ENCODE assay signal across 20 cellular contexts in the genomic region with DNA sequence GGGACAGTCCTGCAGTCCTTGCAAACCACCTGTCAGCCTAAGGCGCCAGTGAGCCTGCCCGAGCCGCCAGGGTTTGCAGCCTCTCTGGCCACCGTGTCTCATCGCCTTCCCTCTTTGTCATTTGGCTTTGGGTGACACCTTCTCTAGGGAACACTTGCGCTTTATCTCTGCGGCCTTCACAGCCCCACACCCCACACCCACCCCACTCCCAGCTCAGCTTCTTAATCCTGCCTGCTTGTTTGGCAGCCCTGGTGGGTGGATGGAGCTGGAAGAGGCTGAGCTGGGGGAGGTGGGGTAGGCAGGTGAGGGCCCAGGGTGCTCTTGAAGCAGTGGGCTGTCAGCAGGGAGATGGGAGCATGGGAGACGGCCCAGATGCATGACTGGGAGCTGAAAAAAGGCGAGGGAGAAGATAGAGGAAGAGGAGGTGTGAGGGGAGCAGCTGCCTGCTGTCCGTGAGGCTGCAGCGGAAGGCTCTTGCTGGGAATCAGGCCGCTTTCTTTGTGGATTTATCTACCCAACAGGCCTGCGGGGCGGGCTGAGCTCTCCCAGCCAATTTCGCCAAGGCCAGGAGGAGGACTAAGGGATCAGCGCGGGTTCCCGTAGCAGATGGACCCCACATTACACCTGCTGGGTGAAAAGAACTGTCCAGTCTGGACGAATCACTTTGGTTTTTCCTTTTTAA.
DNase-seq lines count a peak whose midpoint lies in the region; ATAC-seq and TF ChIP-seq lines count a peak whose summit lies in the region.
"Had no signal": no experiment of that assay in that cellular context is flagged by ENCODE, and none has a peak within 500 bp of the region (broad histone marks: within the 10 kb centered on the region; RNA-seq: fewer than 3 reads in every experiment).

No MANE protein-coding gene starts in this region.

- no peak for ATAC-seq in HG03378 (IDR thresholded peaks at IDR 0.05; ENCODE audit: unreplicated experiment)
- no peak for ATAC-seq in activated CD8-positive, alpha-beta T cell treated with anti-CD3 and anti-CD28 coated beads, Interleukin-2, amount 10 ng/mL, durations not matched to agents 7 days and 5 days
- ATAC-seq: activated naive CD8-positive, alpha-beta T cell treated with anti-CD3 and anti-CD28 coated beads, Interleukin-2, amount 50 U/mL, for 24 hours; HCT116 had no signal

- H3K27ac Mint-ChIP-seq in chondrocyte (ENCODE audit: unreplicated experiment), result no peak overlapping the region
- no peak overlapping the region for H3K27ac Mint-ChIP-seq in activated CD8-positive, alpha-beta T cell treated with anti-CD3 and anti-CD28 coated beads, Interleukin-2, amount 10 ng/mL, durations not matched to agents 7 days and 5 days
- H3K27ac Mint-ChIP-seq: activated CD4-positive, alpha-beta memory T cell treated with anti-CD3 and anti-CD28 coated beads for 36 hours; activated naive CD8-positive, alpha-beta T cell treated with anti-CD3 and anti-CD28 coated beads, Interleukin-2, amount 50 U/mL, for 24 hours; T-helper 2 cell treated with Interferon-gamma antibody and Interleukin-4, amounts not matched to agents 5 μg/mL and 100 μg/mL, for 36 hours had no signal

- DNase-seq in H7 (peak; percentile 43), esophagus squamous epithelium (lab: John Stamatoyannopoulos, UW) (no peak), kidney tubule cell (ENCODE audit: low spot score) (peak; percentile 15), putamen (ENCODE audit: low spot score) (peak; percentile 34), GM23248 (no peak), chondrocyte (ENCODE audit: low spot score) (no peak)
- no peak for DNase-seq in activated CD8-positive, alpha-beta T cell treated with anti-CD3 and anti-CD28 coated beads, Interleukin-2, amount 10 ng/mL, durations not matched to agents 7 days and 5 days
- DNase-seq: activated CD4-positive, alpha-beta memory T cell treated with anti-CD3 and anti-CD28 coated beads for 36 hours; activated effector memory CD4-positive, alpha-beta T cell treated with Interleukin-2 at 50 U/mL for 16 hours; activated naive CD8-positive, alpha-beta T cell treated with anti-CD3 and anti-CD28 coated beads, Interleukin-2, amount 50 U/mL, for 24 hours; NCI-H2227 treated with DMSO at 0.1 percent for 48 hours; NCI-H748 treated with DMSO at 0.1 percent for 48 hours; occipital lobe; stimulated activated CD8-positive, alpha-beta memory T cell treated with anti-CD3 and anti-CD28 coated beads, Interleukin-4, amount 100 ng/mL, for 48 hours had no signal

- H3F3A ChIP-seq in GM23248 (ENCODE audit: insufficient read depth), result no peaks in the 10 kb centered on the region

- H3K27me3 Mint-ChIP-seq in chondrocyte (ENCODE audit: low read depth), result peaks cover 2% of the 10 kb centered on the region
- peaks cover 13% of the 10 kb centered on the region for H3K27me3 Mint-ChIP-seq in activated CD8-positive, alpha-beta T cell treated with anti-CD3 and anti-CD28 coated beads, Interleukin-2, amount 10 ng/mL, durations not matched to agents 7 days and 5 days (ENCODE audit: low read depth)
- H3K27me3 Mint-ChIP-seq: activated naive CD8-positive, alpha-beta T cell treated with anti-CD3 and anti-CD28 coated beads, Interleukin-2, amount 50 U/mL, for 24 hours had no signal

- H3K9me2 ChIP-seq in GM23248 (ENCODE audit: insufficient read depth), result no peaks in the 10 kb centered on the region

- in situ Hi-C loops in GM23248 (cut with MboI), result no loop called here

- 66 to 86% methylated on average over 18 to 19 of the region's 19 CpGs for WGBS in esophagus squamous epithelium, 2 donors
- WGBS in GM23248 (ENCODE audit: low coverage in 1 of 2, low lambda C conversion rate in 2 of 2, missing lambda C conversion rate in 2 of 2), 2 experiments, result 60 to 64% methylated on average over 17 to 19 of the region's 19 CpGs

- no peaks in the 10 kb centered on the region for H3K4me1 Mint-ChIP-seq in chondrocyte (ENCODE audit: low read depth)
- no peaks in the 10 kb centered on the region for H3K4me1 Mint-ChIP-seq in activated CD8-positive, alpha-beta T cell treated with anti-CD3 and anti-CD28 coated beads, Interleukin-2, amount 10 ng/mL, durations not matched to agents 7 days and 5 days (ENCODE audit: low read depth)
- H3K4me1 Mint-ChIP-seq: activated naive CD8-positive, alpha-beta T cell treated with anti-CD3 and anti-CD28 coated beads, Interleukin-2, amount 50 U/mL, for 24 hours had no signal

- POLR2A ChIA-PET in activated CD8-positive, alpha-beta T cell treated with anti-CD3 and anti-CD28 coated beads, Interleukin-2, amount 10 ng/mL, durations not matched to agents 7 days and 5 days (lab: Charles Lee), result no interaction called here

- H3K4me2 ChIP-seq in GM23248 (ENCODE audit: unreplicated experiment), result no peak overlapping the region
- H3K4me2 ChIP-seq: hepatocyte had no signal

- H3K4me3 ChIP-seq in H7 (ENCODE audit: insufficient read depth, low read depth, low read length) (no peak overlapping the region), esophagus squamous epithelium (no peak overlapping the region), GM23248 (no peak overlapping the region)
- H3K4me3 ChIP-seq: hepatocyte, K562, vagina had no signal

- CTCF ChIA-PET in activated CD8-positive, alpha-beta T cell treated with anti-CD3 and anti-CD28 coated beads, Interleukin-2, amount 10 ng/mL, durations not matched to agents 7 days and 5 days (lab: Charles Lee), result no interaction called here

- no peaks in the 10 kb centered on the region for H3K79me2 ChIP-seq in GM23248 (ENCODE audit: insufficient read depth)
- H3K79me2 ChIP-seq: hepatocyte had no signal

- no peaks in the 10 kb centered on the region for H3K36me3 ChIP-seq in H7 (replicated peaks; ENCODE audit: control insufficient read depth, insufficient read depth, low read length)
- no peaks in the 10 kb centered on the region for H3K36me3 ChIP-seq in esophagus squamous epithelium
- H3K36me3 ChIP-seq in GM23248 (ENCODE audit: low read depth), result no peaks in the 10 kb centered on the region
- H3K36me3 ChIP-seq: vagina had no signal

- intact Hi-C loops in esophagus squamous epithelium (cut with DNase I), result no loop called here

- H3K9me3 Mint-ChIP-seq in chondrocyte (ENCODE audit: low read depth), result peaks cover 2% of the 10 kb centered on the region
- H3K9me3 Mint-ChIP-seq in activated CD8-positive, alpha-beta T cell treated with anti-CD3 and anti-CD28 coated beads, Interleukin-2, amount 10 ng/mL, durations not matched to agents 7 days and 5 days (ENCODE audit: insufficient read depth), result no peaks in the 10 kb centered on the region
- H3K9me3 Mint-ChIP-seq: activated CD4-positive, alpha-beta memory T cell treated with anti-CD3 and anti-CD28 coated beads for 36 hours; activated naive CD8-positive, alpha-beta T cell treated with anti-CD3 and anti-CD28 coated beads, Interleukin-2, amount 50 U/mL, for 24 hours; T-helper 2 cell treated with Interferon-gamma antibody and Interleukin-4, amounts not matched to agents 5 μg/mL and 100 μg/mL, for 36 hours had no signal

- no peak for TF ChIP-seq POLR2A in esophagus squamous epithelium (IDR thresholded peaks at IDR 0.05)

- H3K27ac ChIP-seq in esophagus squamous epithelium, result peak overlapping the region in 3 of 4 donors; percentile 22 to 66 (median 27)
- no peak overlapping the region for H3K27ac ChIP-seq in GM23248
- H3K27ac ChIP-seq: hepatocyte, vagina had no signal

- H3K27me3 ChIP-seq in H7 (ENCODE audit: control insufficient read depth, insufficient read depth, low read length) (no peaks in the 10 kb centered on the region), esophagus squamous epithelium (no peaks in the 10 kb centered on the region), GM23248 (replicated peaks; ENCODE audit: insufficient read depth) (no peaks in the 10 kb centered on the region; the same call in 1 of the 2 replicates)
- H3K27me3 ChIP-seq: hepatocyte, vagina had no signal

- H3K4me1 ChIP-seq in esophagus squamous epithelium (peaks cover 0 to 7% (median 0%) of the 10 kb centered on the region in 3 donors), GM23248 (ENCODE audit: insufficient read depth) (no peaks in the 10 kb centered on the region)
- H3K4me1 ChIP-seq: vagina had no signal

- no peak overlapping the region for H3K9ac ChIP-seq in GM23248

- no peak overlapping the region for H2AFZ ChIP-seq in GM23248
- H2AFZ ChIP-seq: hepatocyte had no signal

- H4K20me1 ChIP-seq in GM23248 (ENCODE audit: insufficient read depth), result no peaks in the 10 kb centered on the region

- no peak for TF ChIP-seq CTCF in esophagus squamous epithelium (IDR thresholded peaks at IDR 0.05)
- no peak for TF ChIP-seq CTCF in chondrocyte (IDR thresholded peaks at IDR 0.05)

- no peak overlapping the region for H3K4me3 Mint-ChIP-seq in chondrocyte (ENCODE audit: unreplicated experiment)
- no peak overlapping the region for H3K4me3 Mint-ChIP-seq in activated CD8-positive, alpha-beta T cell treated with anti-CD3 and anti-CD28 coated beads, Interleukin-2, amount 10 ng/mL, durations not matched to agents 7 days and 5 days
- H3K4me3 Mint-ChIP-seq: activated CD4-positive, alpha-beta memory T cell treated with anti-CD3 and anti-CD28 coated beads for 36 hours; activated naive CD8-positive, alpha-beta T cell treated with anti-CD3 and anti-CD28 coated beads, Interleukin-2, amount 50 U/mL, for 24 hours; T-helper 2 cell treated with Interferon-gamma antibody and Interleukin-4, amounts not matched to agents 5 μg/mL and 100 μg/mL, for 36 hours had no signal

- no peaks in the 10 kb centered on the region for H3K9me3 ChIP-seq in esophagus squamous epithelium
- no peaks in the 10 kb centered on the region for H3K9me3 ChIP-seq in GM23248 (ENCODE audit: low read depth)
- H3K9me3 ChIP-seq: vagina had no signal

- H3K36me3 Mint-ChIP-seq in chondrocyte (ENCODE audit: low read depth), result no peaks in the 10 kb centered on the region
- H3K36me3 Mint-ChIP-seq in activated CD8-positive, alpha-beta T cell treated with anti-CD3 and anti-CD28 coated beads, Interleukin-2, amount 10 ng/mL, durations not matched to agents 7 days and 5 days (ENCODE audit: low read depth), result no peaks in the 10 kb centered on the region
- H3K36me3 Mint-ChIP-seq: activated CD4-positive, alpha-beta memory T cell treated with anti-CD3 and anti-CD28 coated beads for 36 hours had no signal

Comparison
In these comparisons a context has a peak if more than half of its experiments do, and no peak if none do; other contexts are left out.
1. DNase-seq: peak in H7 (single experiment), kidney tubule cell (single experiment) and putamen (single experiment); none in esophagus squamous epithelium (single experiment), GM23248 (single experiment), chondrocyte (single experiment) and activated CD8-positive, alpha-beta T cell treated with anti-CD3 and anti-CD28 coated beads, Interleukin-2, amount 10 ng/mL, durations not matched to agents 7 days and 5 days (single experiment).